In the genomic region with DNA sequence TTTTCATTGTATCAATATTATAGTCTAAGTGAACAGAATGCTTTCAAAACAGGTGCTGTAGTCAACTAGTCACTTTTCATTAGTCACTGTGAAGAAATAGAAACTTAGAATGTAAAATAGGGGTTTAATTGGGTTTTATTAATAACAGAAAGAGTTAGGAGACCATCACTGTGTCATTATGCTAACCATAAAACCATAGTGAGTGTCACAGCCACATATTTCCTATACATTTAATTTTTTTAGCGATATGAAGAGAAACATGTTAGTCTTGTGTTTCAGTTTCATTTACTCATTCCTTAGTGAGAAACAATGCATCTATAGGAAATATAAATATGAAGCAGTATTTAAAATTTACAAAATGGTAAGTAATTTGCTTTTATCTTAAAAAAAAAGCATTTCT, we compare ENCODE assay signal across 24 cellular contexts. TPM values are rescaled to one million over a fixed set of nuclear protein-coding genes. Genes with fewer than 3 reads are reported as not detected.
DNase-seq lines count a peak whose midpoint lies in the region; ATAC-seq and TF ChIP-seq lines count a peak whose summit lies in the region.
"Had no signal": no experiment of that assay in that cellular context is flagged by ENCODE, and none has a peak within 500 bp of the region (broad histone marks: within the 10 kb centered on the region; RNA-seq: fewer than 3 reads in every experiment).

No MANE protein-coding gene starts in this region.

- intact Hi-C loops in activated T-helper 2 cell treated with anti-CD3 and anti-CD28 coated beads, Interferon-gamma antibody, Interleukin-2, Interleukin-4, amounts not matched to agents 10 μg/mL and 5 μg/mL and 100 μg/mL, durations not matched to agents 14 hours and 24 hours and 36 hours (cut with micrococcal nuclease): loop anchor here (1.0 to 10.0 kb wide), 6 partner anchors 27 to 267 kb away; no protein-coding TSS in a partner anchor

- peaks cover 2% of the 10 kb centered on the region for H3K27me3 Mint-ChIP-seq in activated naive CD8-positive, alpha-beta T cell
- H3K27me3 Mint-ChIP-seq in activated naive CD8-positive, alpha-beta T cell treated with anti-CD3 and anti-CD28 coated beads for 36 hours: peaks cover 8% of the 10 kb centered on the region
- H3K27me3 Mint-ChIP-seq in activated T-helper 2 cell treated with anti-CD3 and anti-CD28 coated beads, Interferon-gamma antibody, Interleukin-2, Interleukin-4, amounts not matched to agents 10 μg/mL and 5 μg/mL and 100 μg/mL, durations not matched to agents 14 hours and 24 hours and 36 hours (ENCODE audit: low read depth): no peaks in the 10 kb centered on the region
- H3K27me3 Mint-ChIP-seq: stimulated activated memory B cell treated with anti-CD40 and anti-IgM and Interleukin-4, amounts not matched to agents 10 μg/mL and 1 μg/mL and 100 μg/mL, for 72 hours had no signal

- 96% methylated on average over 1 of the region's 1 CpG for WGBS in suprapubic skin

- H3K27me3 ChIP-seq in suprapubic skin: peaks cover 10% of the 10 kb centered on the region
- H3K27me3 ChIP-seq: neural progenitor cell had no signal

- H3K27ac Mint-ChIP-seq in activated naive CD8-positive, alpha-beta T cell: peak overlapping the region; percentile 72
- no peak overlapping the region for H3K27ac Mint-ChIP-seq in activated naive CD8-positive, alpha-beta T cell treated with anti-CD3 and anti-CD28 coated beads for 36 hours
- H3K27ac Mint-ChIP-seq in activated T-helper 2 cell treated with anti-CD3 and anti-CD28 coated beads, Interferon-gamma antibody, Interleukin-2, Interleukin-4, amounts not matched to agents 10 μg/mL and 5 μg/mL and 100 μg/mL, durations not matched to agents 14 hours and 24 hours and 36 hours: peak overlapping the region; percentile 83
- H3K27ac Mint-ChIP-seq: CD14-positive monocyte; neural progenitor cell; stimulated activated memory B cell treated with anti-CD40 and anti-IgM and Interleukin-4, amounts not matched to agents 10 μg/mL and 1 μg/mL and 100 μg/mL, for 72 hours had no signal

- TF ChIP-seq CTCF in suprapubic skin (IDR thresholded peaks at IDR 0.05): no peak

- no peaks in the 10 kb centered on the region for H3K9me3 Mint-ChIP-seq in activated naive CD8-positive, alpha-beta T cell (ENCODE audit: low read depth)
- peaks cover 3% of the 10 kb centered on the region for H3K9me3 Mint-ChIP-seq in activated naive CD8-positive, alpha-beta T cell treated with anti-CD3 and anti-CD28 coated beads for 36 hours
- H3K9me3 Mint-ChIP-seq in activated T-helper 2 cell treated with anti-CD3 and anti-CD28 coated beads, Interferon-gamma antibody, Interleukin-2, Interleukin-4, amounts not matched to agents 10 μg/mL and 5 μg/mL and 100 μg/mL, durations not matched to agents 14 hours and 24 hours and 36 hours: no peaks in the 10 kb centered on the region
- H3K9me3 Mint-ChIP-seq: neural progenitor cell; stimulated activated memory B cell treated with anti-CD40 and anti-IgM and Interleukin-4, amounts not matched to agents 10 μg/mL and 1 μg/mL and 100 μg/mL, for 72 hours had no signal

- TF ChIP-seq POLR2A in suprapubic skin (IDR thresholded peaks at IDR 0.05): no peak

- H3K4me3 ChIP-seq in suprapubic skin: no peak overlapping the region
- H3K4me3 ChIP-seq: neural progenitor cell, thoracic aorta had no signal

- H3K27ac ChIP-seq in suprapubic skin: no peak overlapping the region
- H3K27ac ChIP-seq: 22Rv1, thoracic aorta had no signal

- no peaks in the 10 kb centered on the region for H3K36me3 ChIP-seq in suprapubic skin
- H3K36me3 ChIP-seq: neural progenitor cell, thoracic aorta had no signal

- no peaks in the 10 kb centered on the region for H3K4me1 ChIP-seq in suprapubic skin

- ATAC-seq in activated CD4-positive, CD25-positive, alpha-beta regulatory T cell treated with anti-CD3 and anti-CD28 coated beads, Interleukin-2, amount 50 U/mL, for 24 hours: peak; percentile 87
- no peak for ATAC-seq in HG03139 (IDR thresholded peaks at IDR 0.05; ENCODE audit: unreplicated experiment)
- ATAC-seq: esophagus mucosa; right cardiac atrium; stimulated activated memory B cell treated with anti-CD40 and anti-IgM and Interleukin-4, amounts not matched to agents 10 μg/mL and 1 μg/mL and 100 μg/mL, for 72 hours had no signal

- TF ChIP-seq EP300 in suprapubic skin (IDR thresholded peaks at IDR 0.05): no peak

- no peaks in the 10 kb centered on the region for H3K9me3 ChIP-seq in suprapubic skin
- H3K9me3 ChIP-seq: thoracic aorta had no signal

- H3K4me3 Mint-ChIP-seq in activated naive CD8-positive, alpha-beta T cell: no peak overlapping the region
- H3K4me3 Mint-ChIP-seq in activated naive CD8-positive, alpha-beta T cell treated with anti-CD3 and anti-CD28 coated beads for 36 hours: no peak overlapping the region
- no peak overlapping the region for H3K4me3 Mint-ChIP-seq in activated T-helper 2 cell treated with anti-CD3 and anti-CD28 coated beads, Interferon-gamma antibody, Interleukin-2, Interleukin-4, amounts not matched to agents 10 μg/mL and 5 μg/mL and 100 μg/mL, durations not matched to agents 14 hours and 24 hours and 36 hours (ENCODE audit: low read depth)
- H3K4me3 Mint-ChIP-seq: CD14-positive monocyte; neural progenitor cell; stimulated activated memory B cell treated with anti-CD40 and anti-IgM and Interleukin-4, amounts not matched to agents 10 μg/mL and 1 μg/mL and 100 μg/mL, for 72 hours had no signal

- peaks cover 2% of the 10 kb centered on the region for H3K36me3 Mint-ChIP-seq in activated naive CD8-positive, alpha-beta T cell
- H3K36me3 Mint-ChIP-seq in activated naive CD8-positive, alpha-beta T cell treated with anti-CD3 and anti-CD28 coated beads for 36 hours: peaks cover 3% of the 10 kb centered on the region
- no peaks in the 10 kb centered on the region for H3K36me3 Mint-ChIP-seq in activated T-helper 2 cell treated with anti-CD3 and anti-CD28 coated beads, Interferon-gamma antibody, Interleukin-2, Interleukin-4, amounts not matched to agents 10 μg/mL and 5 μg/mL and 100 μg/mL, durations not matched to agents 14 hours and 24 hours and 36 hours (ENCODE audit: low read depth)
- H3K36me3 Mint-ChIP-seq: CD14-positive monocyte; neural progenitor cell; stimulated activated memory B cell treated with anti-CD40 and anti-IgM and Interleukin-4, amounts not matched to agents 10 μg/mL and 1 μg/mL and 100 μg/mL, for 72 hours had no signal

- peaks cover 27% of the 10 kb centered on the region for H3K4me1 Mint-ChIP-seq in activated naive CD8-positive, alpha-beta T cell (ENCODE audit: low read depth)
- peaks cover 35% of the 10 kb centered on the region for H3K4me1 Mint-ChIP-seq in activated naive CD8-positive, alpha-beta T cell treated with anti-CD3 and anti-CD28 coated beads for 36 hours
- H3K4me1 Mint-ChIP-seq in activated T-helper 2 cell treated with anti-CD3 and anti-CD28 coated beads, Interferon-gamma antibody, Interleukin-2, Interleukin-4, amounts not matched to agents 10 μg/mL and 5 μg/mL and 100 μg/mL, durations not matched to agents 14 hours and 24 hours and 36 hours (ENCODE audit: low read depth): peaks cover 42% of the 10 kb centered on the region

- DNase-seq in activated CD4-positive, CD25-positive, alpha-beta regulatory T cell treated with anti-CD3 and anti-CD28 coated beads, Interleukin-2, amount 50 U/mL, for 72 hours: no peak
- DNase-seq in activated naive CD8-positive, alpha-beta T cell treated with anti-CD3 and anti-CD28 coated beads for 36 hours: no peak
- DNase-seq in activated T-helper 2 cell treated with anti-CD3 and anti-CD28 coated beads, Interferon-gamma antibody, Interleukin-2, Interleukin-4, amounts not matched to agents 10 μg/mL and 5 μg/mL and 100 μg/mL, durations not matched to agents 14 hours and 24 hours and 36 hours (ENCODE audit: low spot score): no peak
- DNase-seq in NCI-H2029 (lab: John Stamatoyannopoulos, UW) (no peak), suprapubic skin (ENCODE audit: low spot score in 2 of 2) (no peak)
- DNase-seq: activated CD4-positive, alpha-beta T cell treated with anti-CD3 and anti-CD28 coated beads for 48 hours; caudate nucleus; foreskin fibroblast; KBM-7; NCI-H1436 treated with DMSO at 0.1 percent for 48 hours; NCI-H446 treated with DMSO at 0.1 percent for 48 hours; NCI-H82; right cardiac atrium; stimulated activated CD4-positive, alpha-beta T cell treated with anti-CD3 and anti-CD28 coated beads, Interleukin-4, amount 100 ng/mL, for 24 hours had no signal

RNA-seq across cellular contexts. Expression of gene SPAG6, which starts 22.2 kb away (rescaled TPM):
- total RNA-seq in activated naive CD8-positive, alpha-beta T cell treated with anti-CD3 and anti-CD28 coated beads for 36 hours: not detected
- 0.14 and 0.62 TPM in 2 replicates for total RNA-seq in activated T-helper 2 cell treated with anti-CD3 and anti-CD28 coated beads, Interferon-gamma antibody, Interleukin-2, Interleukin-4, amounts not matched to agents 10 μg/mL and 5 μg/mL and 100 μg/mL, durations not matched to agents 14 hours and 24 hours and 36 hours
- 1 to 10 TPM in 1 of 4 donors, under 1 TPM in 2, not detected in 1; 0.34 to 1.1 (median 0.72) TPM for total RNA-seq in suprapubic skin
- total RNA-seq: esophagus mucosa, lung microvascular endothelial cell, thoracic aorta had no signal

RNA-seq across cellular contexts. Expression of gene BMI1, which starts 46.6 kb away (rescaled TPM):
- total RNA-seq in activated naive CD8-positive, alpha-beta T cell treated with anti-CD3 and anti-CD28 coated beads for 36 hours: 10 to 100 TPM; 59.2 to 59.6 TPM
- 64.2 and 69.0 TPM in 2 replicates for total RNA-seq in activated T-helper 2 cell treated with anti-CD3 and anti-CD28 coated beads, Interferon-gamma antibody, Interleukin-2, Interleukin-4, amounts not matched to agents 10 μg/mL and 5 μg/mL and 100 μg/mL, durations not matched to agents 14 hours and 24 hours and 36 hours
- 10 to 100 TPM; 24.4 to 55.3 (median 38.5) TPM for total RNA-seq in suprapubic skin

RNA-seq across cellular contexts. Expression of gene COMMD3, which starts 51.3 kb away (rescaled TPM):
- total RNA-seq in activated naive CD8-positive, alpha-beta T cell treated with anti-CD3 and anti-CD28 coated beads for 36 hours: 10 to 100 TPM; 46.8 to 53.5 TPM
- total RNA-seq in activated T-helper 2 cell treated with anti-CD3 and anti-CD28 coated beads, Interferon-gamma antibody, Interleukin-2, Interleukin-4, amounts not matched to agents 10 μg/mL and 5 μg/mL and 100 μg/mL, durations not matched to agents 14 hours and 24 hours and 36 hours: 92.1 and 105 TPM in 2 replicates
- 10 to 100 TPM; 32.9 to 46.7 (median 37.1) TPM for total RNA-seq in suprapubic skin
